Comparison of ENCODE assay signal across 11 cellular contexts in the genomic region with DNA sequence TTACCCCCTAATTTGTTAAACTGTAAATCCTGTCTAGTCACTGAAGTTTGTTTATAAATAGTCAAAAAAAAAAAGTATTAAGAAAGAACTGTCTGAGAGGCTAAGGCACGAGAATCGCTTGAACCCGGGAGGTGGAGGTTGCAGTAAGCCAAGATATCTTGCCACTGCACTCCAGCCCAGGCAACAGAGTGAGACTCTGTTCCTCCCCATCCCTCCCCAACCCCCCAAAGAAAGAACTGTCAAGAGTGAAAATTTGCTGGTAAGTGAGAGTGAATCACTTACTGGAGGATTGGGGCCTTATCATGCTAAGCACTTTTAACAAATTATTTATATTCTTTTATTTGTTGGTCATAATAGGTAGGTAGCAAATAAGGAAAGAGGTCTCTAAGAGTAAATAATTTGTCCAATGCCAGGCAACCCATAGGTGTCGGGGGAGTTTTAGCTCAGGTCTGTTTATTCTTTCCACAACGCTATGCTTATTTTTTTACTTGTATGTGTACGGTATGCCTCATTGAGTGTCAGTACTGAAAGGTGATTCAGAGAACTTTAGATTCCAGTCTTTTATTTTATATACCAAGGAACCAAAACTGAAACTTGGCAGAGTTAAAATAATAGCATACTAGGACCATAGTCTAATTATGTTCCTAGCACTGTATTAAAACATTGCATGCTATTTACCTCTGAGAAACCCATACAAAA. TPM values are rescaled to one million over a fixed set of nuclear protein-coding genes. Genes with fewer than 3 reads are reported as not detected.
DNase-seq lines count a peak whose midpoint lies in the region; ATAC-seq and TF ChIP-seq lines count a peak whose summit lies in the region.
"Had no signal": no experiment of that assay in that cellular context is flagged by ENCODE, and none has a peak within 500 bp of the region (broad histone marks: within the 10 kb centered on the region; RNA-seq: fewer than 3 reads in every experiment).

No MANE protein-coding gene starts in this region.

- peaks cover 9% of the 10 kb centered on the region for H3K36me3 Mint-ChIP-seq in activated CD4-positive, alpha-beta memory T cell treated with anti-CD3 and anti-CD28 coated beads for 36 hours
- no peaks in the 10 kb centered on the region for H3K36me3 Mint-ChIP-seq in nephron (ENCODE audit: low read depth)

- CTCF ChIA-PET in activated CD4-positive, alpha-beta memory T cell treated with anti-CD3 and anti-CD28 coated beads for 36 hours (lab: Charles Lee) = interaction anchor here (1.6 kb wide), 1 partner anchor 155 kb away, joined by 3 read pairs; no protein-coding TSS in a partner anchor

- peaks cover 13% of the 10 kb centered on the region for H3K9me3 ChIP-seq in HUES6 (ENCODE audit: control insufficient read depth, insufficient read depth, low read depth, low read length)
- H3K9me3 ChIP-seq: esophagus squamous epithelium had no signal

- peaks cover 37% of the 10 kb centered on the region for H3K4me1 ChIP-seq in HUES6 (ENCODE audit: control insufficient read depth, insufficient read depth, low read length)

- H3K27ac ChIP-seq in HUES6 (ENCODE audit: low read depth, low read length) = no peak overlapping the region

- no peaks in the 10 kb centered on the region for H3K36me3 ChIP-seq in HUES6 (ENCODE audit: control insufficient read depth, insufficient read depth, low read length)
- H3K36me3 ChIP-seq: esophagus squamous epithelium had no signal

- no peaks in the 10 kb centered on the region for H3K27me3 ChIP-seq in HUES6 (ENCODE audit: control insufficient read depth, insufficient read depth, low read length)
- H3K27me3 ChIP-seq: esophagus squamous epithelium had no signal

- peak; percentile 22 to 27 for ATAC-seq in activated CD4-positive, CD25-positive, alpha-beta regulatory T cell treated with anti-CD3 and anti-CD28 coated beads, Interleukin-2, amount 50 U/mL, for 24 hours
- ATAC-seq in HG03342 (IDR thresholded peaks at IDR 0.05; ENCODE audit: unreplicated experiment) = no peak
- no peak for ATAC-seq in HG03280 (IDR thresholded peaks at IDR 0.05; ENCODE audit: unreplicated experiment)

- no peak for TF ChIP-seq CTCF in nephron (IDR thresholded peaks at IDR 0.05; ENCODE audit: unreplicated experiment in 3 of 3)

- H3K4me3 Mint-ChIP-seq in activated CD4-positive, alpha-beta memory T cell treated with anti-CD3 and anti-CD28 coated beads for 36 hours = peak overlapping the region; percentile 90
- H3K4me3 Mint-ChIP-seq in nephron = peak overlapping the region in 2 of 3 experiments; percentile 95 to 99

- no peak overlapping the region for H3K9ac ChIP-seq in HUES6 (ENCODE audit: low read length)

- POLR2A ChIA-PET in activated CD4-positive, alpha-beta memory T cell treated with anti-CD3 and anti-CD28 coated beads for 36 hours (lab: Charles Lee) = no interaction called here

- no peaks in the 10 kb centered on the region for H3K27me3 Mint-ChIP-seq in activated CD4-positive, alpha-beta memory T cell treated with anti-CD3 and anti-CD28 coated beads for 36 hours
- peaks cover 32% of the 10 kb centered on the region for H3K27me3 Mint-ChIP-seq in nephron (ENCODE audit: low read depth)

- DNase-seq in activated CD4-positive, CD25-positive, alpha-beta regulatory T cell treated with anti-CD3 and anti-CD28 coated beads, Interleukin-2, amount 50 U/mL, for 72 hours = no peak
- no peak for DNase-seq in activated CD4-positive, alpha-beta memory T cell treated with anti-CD3 and anti-CD28 coated beads for 36 hours
- no peak for DNase-seq in anterior cingulate cortex (lab: John Stamatoyannopoulos, UW)
- DNase-seq: esophagus squamous epithelium, NCI-H226, SIG-M5 had no signal

- H3K4me3 ChIP-seq in HUES6 (ENCODE audit: low read depth, low read length) = peak overlapping the region; percentile 98

- peaks cover 45% of the 10 kb centered on the region for H3K4me1 Mint-ChIP-seq in activated CD4-positive, alpha-beta memory T cell treated with anti-CD3 and anti-CD28 coated beads for 36 hours (ENCODE audit: low read depth)
- H3K4me1 Mint-ChIP-seq in nephron = peaks cover 13% of the 10 kb centered on the region

- no peaks in the 10 kb centered on the region for H3K9me3 Mint-ChIP-seq in activated CD4-positive, alpha-beta memory T cell treated with anti-CD3 and anti-CD28 coated beads for 36 hours
- H3K9me3 Mint-ChIP-seq in nephron = no peaks in the 10 kb centered on the region

- H3K27ac Mint-ChIP-seq in activated CD4-positive, alpha-beta memory T cell treated with anti-CD3 and anti-CD28 coated beads for 36 hours = no peak overlapping the region
- H3K27ac Mint-ChIP-seq in nephron = no peak overlapping the region

- intact Hi-C loops in activated CD4-positive, alpha-beta memory T cell treated with anti-CD3 and anti-CD28 coated beads for 36 hours (cut with micrococcal nuclease) = loop anchor here (5.0 to 10.0 kb wide), 2 partner anchors 36 to 326 kb away; no protein-coding TSS in a partner anchor

RNA-seq across cellular contexts. Expression of gene TAF4B, which starts 2.5 kb away (rescaled TPM):
- total RNA-seq in activated CD4-positive, alpha-beta memory T cell treated with anti-CD3 and anti-CD28 coated beads for 36 hours = 10 to 100 TPM; 12.5 to 12.7 TPM

Comparison
In these comparisons a context has a peak if more than half of its experiments do, and no peak if none do; other contexts are left out.
1. ATAC-seq: peak in activated CD4-positive, CD25-positive, alpha-beta regulatory T cell treated with anti-CD3 and anti-CD28 coated beads, Interleukin-2, amount 50 U/mL, for 24 hours (2 of 2); none in HG03342 (single experiment) and HG03280 (single experiment).